Comparison of ENCODE assay signal across 34 cellular contexts in genomic region chr5:115308815-115309214, GRCh38.
"Had no signal": no experiment of that assay in that cellular context is flagged by ENCODE, and none has a peak within 500 bp of the region (broad histone marks: within the 10 kb centered on the region; RNA-seq: fewer than 3 reads in every experiment).

No MANE protein-coding gene starts in this region.

- H3K9me3 ChIP-seq: MG63 had no signal

- H3K4me3 ChIP-seq: MG63 had no signal

- H3K27me3 ChIP-seq: MG63 had no signal

- DNase-seq: Karpas-422, Kasumi-1, MG63, MM.1S, MV-4-11, NCI-H1048, NCI-H1092, NCI-H1105, NCI-H1105 treated with DMSO at 0.1 percent for 48 hours, NCI-H1417, NCI-H1417 treated with DMSO at 0.1 percent for 48 hours, NCI-H1436, NCI-H1436 treated with DMSO at 0.1 percent for 48 hours, NCI-H146, NCI-H1694, NCI-H1694 treated with DMSO at 0.1 percent for 48 hours, NCI-H187, NCI-H187 treated with DMSO at 0.1 percent for 48 hours, NCI-H1930, NCI-H2029, NCI-H2029 treated with DMSO at 0.1 percent for 48 hours, NCI-H2081, NCI-H2081 treated with DMSO at 0.1 percent for 48 hours, NCI-H2107, NCI-H2171, NCI-H2171 treated with DMSO at 0.1 percent for 48 hours, NCI-H2227 treated with DMSO at 0.1 percent for 48 hours, NCI-H226, NCI-H345, NCI-H446, NCI-H446 treated with DMSO at 0.1 percent for 48 hours, NCI-H510A, NCI-H510A treated with DMSO at 0.1 percent for 48 hours, NCI-H524 had no signal

- H3K36me3 ChIP-seq: MG63 had no signal
